Comparison of ENCODE assay signal across 1 cellular context in genomic region chr3:184135911-184136260, GRCh38.
TF ChIP-seq lines count a peak whose summit lies in the region.

No MANE protein-coding gene starts in this region.

TF ChIP-seq in GM12878, 131 proteins besides CTCF, POLR2A, EP300 and RAD21:
- TF ChIP-seq NBN (IDR thresholded peaks at IDR 0.05) (no peak), SPI1 (IDR thresholded peaks at IDR 0.05; ENCODE audit: borderline replicate concordance, insufficient read depth, low read depth, low read length) (no peak), EGR1 (IDR thresholded peaks at IDR 0.05; ENCODE audit: borderline replicate concordance in 1 of 2, low read depth in 2 of 2, low read length in 2 of 2) (no peak), NR2F1 (conservative IDR thresholded peaks at IDR 0.05) (no peak), FOXM1 (IDR thresholded peaks at IDR 0.05; ENCODE audit: low read depth, low read length) (no peak), ZBED1 (IDR thresholded peaks at IDR 0.05; ENCODE audit: borderline replicate concordance) (no peak), ATF2 (IDR thresholded peaks at IDR 0.05; ENCODE audit: low read length) (no peak), ESRRA (IDR thresholded peaks at IDR 0.05; ENCODE audit: low read length) (no peak), WRNIP1 (IDR thresholded peaks at IDR 0.05; ENCODE audit: borderline replicate concordance, low read depth, low read length) (no peak), ZZZ3 (IDR thresholded peaks at IDR 0.05; ENCODE audit: control insufficient read depth, insufficient read length, low read depth) (no peak)
